In genomic region chr12:109052415-109053323, GRCh38 we compare ENCODE assay signal across 1 cellular context.
A peak's percentile ranks its signal among the peaks of the same experiment; 100 is the strongest.
TF ChIP-seq lines count a peak whose summit lies in the region.

TSS of gene USP30 (plus strand) at chr12:109052576. CDS start at chr12:109052679, 103 bp downstream.

TF ChIP-seq in HepG2, 621 proteins besides CTCF, POLR2A, EP300 and RAD21 (continued from another document):
- TF ChIP-seq ZNF574 (CRISPR knock-in tag; IDR thresholded peaks at IDR 0.05) (peak; percentile 96), ZNF567 (CRISPR knock-in tag; IDR thresholded peaks at IDR 0.05; ENCODE audit: borderline replicate concordance) (peak; percentile 78; the same call in 1 of the 2 replicates), ZNF724P (CRISPR knock-in tag; IDR thresholded peaks at IDR 0.05; ENCODE audit: borderline replicate concordance) (0 out of 2 replicates have a peak, but pooled peaks have one; percentile 54), TBX3 (IDR thresholded peaks at IDR 0.05; ENCODE audit: borderline replicate concordance) (peak; percentile 48; the same call in 1 of the 2 replicates), DRAP1 (CRISPR knock-in tag; IDR thresholded peaks at IDR 0.05) (peak; percentile 65), NPAS2 (CRISPR knock-in tag; IDR thresholded peaks at IDR 0.05; ENCODE audit: borderline replicate concordance) (no peak), ZFP91 (CRISPR knock-in tag; IDR thresholded peaks at IDR 0.05; ENCODE audit: borderline replicate concordance) (peak; percentile 94; the same call in 1 of the 2 replicates), ZNF280B (CRISPR knock-in tag; IDR thresholded peaks at IDR 0.05; ENCODE audit: borderline replicate concordance) (peak; percentile 72; the same call in 1 of the 2 replicates), PHF20 (CRISPR knock-in tag; IDR thresholded peaks at IDR 0.05) (peak; percentile 98), RBM39 (IDR thresholded peaks at IDR 0.05; ENCODE audit: low read depth, low read length, poor library complexity, severe bottlenecking) (peak; percentile 96), ZFAT (CRISPR knock-in tag; conservative IDR thresholded peaks at IDR 0.05) (no peak), CENPX (CRISPR knock-in tag; IDR thresholded peaks at IDR 0.05) (no peak), ZNF18 (CRISPR knock-in tag; IDR thresholded peaks at IDR 0.05; ENCODE audit: insufficient replicate concordance) (peak; percentile 41), E2F5 (CRISPR knock-in tag; conservative IDR thresholded peaks at IDR 0.05) (peak; percentile 70), JUND (CRISPR knock-in tag; IDR thresholded peaks at IDR 0.05) (no peak; the same call in 1 of the 2 replicates), ZBTB10 (CRISPR knock-in tag; IDR thresholded peaks at IDR 0.05; ENCODE audit: borderline replicate concordance) (peak; percentile 81; the same call in 1 of the 2 replicates), ATF4 (CRISPR knock-in tag; IDR thresholded peaks at IDR 0.05) (peak in 1 of 2 experiments; percentile 57; a peak in 2 of 4 replicates), ZNF329 (CRISPR knock-in tag; IDR thresholded peaks at IDR 0.05; ENCODE audit: low read depth) (no peak), ZNF652 (CRISPR knock-in tag; IDR thresholded peaks at IDR 0.05; ENCODE audit: borderline replicate concordance, low read depth) (no peak), ZNF713 (CRISPR knock-in tag; IDR thresholded peaks at IDR 0.05) (no peak), SALL1 (CRISPR knock-in tag; IDR thresholded peaks at IDR 0.05) (peak; percentile 82), ELF4 (CRISPR knock-in tag; IDR thresholded peaks at IDR 0.05; ENCODE audit: borderline replicate concordance) (0 out of 2 replicates have a peak, but pooled peaks have one; percentile 17), SMAD3 (CRISPR knock-in tag; IDR thresholded peaks at IDR 0.05) (peak; percentile 97), SMARCE1 (IDR thresholded peaks at IDR 0.05; ENCODE audit: borderline replicate concordance) (no peak), RFXANK (CRISPR knock-in tag; IDR thresholded peaks at IDR 0.05) (no peak; the same call in 1 of the 2 replicates), GABPB1 (CRISPR knock-in tag; IDR thresholded peaks at IDR 0.05) (peak; percentile 100), ZNF850 (CRISPR knock-in tag; conservative IDR thresholded peaks at IDR 0.05) (no peak), STAT6 (CRISPR knock-in tag; IDR thresholded peaks at IDR 0.05; ENCODE audit: borderline replicate concordance) (0 out of 2 replicates have a peak, but pooled peaks have one; percentile 88)
